In genomic region chr6:73532288-73532687, GRCh38 we compare ENCODE assay signal across 2 cellular contexts.
TF ChIP-seq lines count a peak whose summit lies in the region.

No MANE protein-coding gene starts in this region.

TF ChIP-seq in IMR-90, 13 proteins besides CTCF, POLR2A, EP300 and RAD21:
- no peak for TF ChIP-seq RFX5 (IDR thresholded peaks at IDR 0.05; ENCODE audit: low read depth, low read length)
- TF ChIP-seq CEBPB (IDR thresholded peaks at IDR 0.05; ENCODE audit: low read depth, low read length) = no peak
- TF ChIP-seq CHD1 (IDR thresholded peaks at IDR 0.05; ENCODE audit: low read depth, low read length) = no peak
- TF ChIP-seq SMC3 (IDR thresholded peaks at IDR 0.05; ENCODE audit: low read depth, low read length) = no peak
- no peak for TF ChIP-seq USF2 (IDR thresholded peaks at IDR 0.05; ENCODE audit: low read depth, low read length)
- TF ChIP-seq MAFK (IDR thresholded peaks at IDR 0.05; ENCODE audit: low read depth, low read length) = no peak
- no peak for TF ChIP-seq RCOR1 (IDR thresholded peaks at IDR 0.05; ENCODE audit: insufficient replicate concordance, low read length)
- TF ChIP-seq NFE2L2 (IDR thresholded peaks at IDR 0.05; ENCODE audit: low read depth, low read length) = no peak
- TF ChIP-seq, protein P1, sequence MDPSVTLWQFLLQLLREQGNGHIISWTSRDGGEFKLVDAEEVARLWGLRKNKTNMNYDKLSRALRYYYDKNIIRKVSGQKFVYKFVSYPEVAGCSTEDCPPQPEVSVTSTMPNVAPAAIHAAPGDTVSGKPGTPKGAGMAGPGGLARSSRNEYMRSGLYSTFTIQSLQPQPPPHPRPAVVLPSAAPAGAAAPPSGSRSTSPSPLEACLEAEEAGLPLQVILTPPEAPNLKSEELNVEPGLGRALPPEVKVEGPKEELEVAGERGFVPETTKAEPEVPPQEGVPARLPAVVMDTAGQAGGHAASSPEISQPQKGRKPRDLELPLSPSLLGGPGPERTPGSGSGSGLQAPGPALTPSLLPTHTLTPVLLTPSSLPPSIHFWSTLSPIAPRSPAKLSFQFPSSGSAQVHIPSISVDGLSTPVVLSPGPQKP (IDR thresholded peaks at IDR 0.05; ENCODE audit: borderline replicate concordance, low read depth, low read length) = no peak
- TF ChIP-seq MXI1 (IDR thresholded peaks at IDR 0.05; ENCODE audit: borderline replicate concordance, low read depth, low read length) = no peak
- TF ChIP-seq MAZ (IDR thresholded peaks at IDR 0.05; ENCODE audit: borderline replicate concordance, low read depth, low read length) = no peak
- no peak for TF ChIP-seq BHLHE40 (IDR thresholded peaks at IDR 0.05; ENCODE audit: low read depth, low read length)
- TF ChIP-seq FOS (IDR thresholded peaks at IDR 0.05; ENCODE audit: low read depth, low read length) = no peak

TF ChIP-seq in K562, 482 proteins besides CTCF, POLR2A, EP300 and RAD21:
- no peak for TF ChIP-seq FUS (optimal IDR thresholded peaks at IDR 0.05; ENCODE audit: low read depth, low read length)
- TF ChIP-seq NFE2 (IDR thresholded peaks at IDR 0.05; ENCODE audit: low read depth) = 0 out of 2 replicates have a peak, but pooled peaks have one; percentile 30
- peak; percentile 48 for TF ChIP-seq MAFG (tag; conservative IDR thresholded peaks at IDR 0.05)
- TF ChIP-seq CBFA2T3 (IDR thresholded peaks at IDR 0.05) = peak; percentile 31; the same call in 1 of the 2 replicates
- TF ChIP-seq TEAD4 (IDR thresholded peaks at IDR 0.05; ENCODE audit: low read length) = peak; percentile 36; the same call in 1 of the 2 replicates
- no peak for TF ChIP-seq TEAD4 (CRISPR knock-in tag; IDR thresholded peaks at IDR 0.05; ENCODE audit: borderline replicate concordance)
- no peak for TF ChIP-seq HMG20B (CRISPR knock-in tag; IDR thresholded peaks at IDR 0.05)
- no peak for TF ChIP-seq FOXK1 (CRISPR knock-in tag; IDR thresholded peaks at IDR 0.05; ENCODE audit: borderline replicate concordance)
- no peak for TF ChIP-seq CSDE1 (IDR thresholded peaks at IDR 0.05)
- no peak for TF ChIP-seq RFX5 (IDR thresholded peaks at IDR 0.05; ENCODE audit: low read depth, low read length)
- 0 out of 2 replicates have a peak, but pooled peaks have one; percentile 34 for TF ChIP-seq ARID1B (IDR thresholded peaks at IDR 0.05)
- TF ChIP-seq ZNF696 (CRISPR knock-in tag; conservative IDR thresholded peaks at IDR 0.05) = no peak
- no peak for TF ChIP-seq PCBP1 (IDR thresholded peaks at IDR 0.05; ENCODE audit: low read depth, low read length, poor library complexity, severe bottlenecking)
- 0 out of 2 replicates have a peak, but pooled peaks have one; percentile 16 for TF ChIP-seq CBFA2T2 (conservative IDR thresholded peaks at IDR 0.05)
- TF ChIP-seq HMGN3 (IDR thresholded peaks at IDR 0.05; ENCODE audit: borderline replicate concordance, extremely low read depth, insufficient read length, low read depth, low read length) = no peak
- TF ChIP-seq, protein P2, sequence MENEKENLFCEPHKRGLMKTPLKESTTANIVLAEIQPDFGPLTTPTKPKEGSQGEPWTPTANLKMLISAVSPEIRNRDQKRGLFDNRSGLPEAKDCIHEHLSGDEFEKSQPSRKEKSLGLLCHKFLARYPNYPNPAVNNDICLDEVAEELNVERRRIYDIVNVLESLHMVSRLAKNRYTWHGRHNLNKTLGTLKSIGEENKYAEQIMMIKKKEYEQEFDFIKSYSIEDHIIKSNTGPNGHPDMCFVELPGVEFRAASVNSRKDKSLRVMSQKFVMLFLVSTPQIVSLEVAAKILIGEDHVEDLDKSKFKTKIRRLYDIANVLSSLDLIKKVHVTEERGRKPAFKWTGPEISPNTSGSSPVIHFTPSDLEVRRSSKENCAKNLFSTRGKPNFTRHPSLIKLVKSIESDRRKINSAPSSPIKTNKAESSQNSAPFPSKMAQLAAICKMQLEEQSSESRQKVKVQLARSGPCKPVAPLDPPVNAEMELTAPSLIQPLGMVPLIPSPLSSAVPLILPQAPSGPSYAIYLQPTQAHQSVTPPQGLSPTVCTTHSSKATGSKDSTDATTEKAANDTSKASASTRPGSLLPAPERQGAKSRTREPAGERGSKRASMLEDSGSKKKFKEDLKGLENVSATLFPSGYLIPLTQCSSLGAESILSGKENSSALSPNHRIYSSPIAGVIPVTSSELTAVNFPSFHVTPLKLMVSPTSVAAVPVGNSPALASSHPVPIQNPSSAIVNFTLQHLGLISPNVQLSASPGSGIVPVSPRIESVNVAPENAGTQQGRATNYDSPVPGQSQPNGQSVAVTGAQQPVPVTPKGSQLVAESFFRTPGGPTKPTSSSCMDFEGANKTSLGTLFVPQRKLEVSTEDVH (IDR thresholded peaks at IDR 0.05; ENCODE audit: low read depth, partially characterized antibody) = no peak
- TF ChIP-seq TAL1 (IDR thresholded peaks at IDR 0.05) = peak; percentile 58
